ENCODE assay signal across 8 cellular contexts in genomic region chr4:7067147-7067522, GRCh38. TPM values are rescaled to one million over a fixed set of nuclear protein-coding genes. Genes with fewer than 3 reads are reported as not detected.
DNase-seq lines count a peak whose midpoint lies in the region; ATAC-seq lines count a peak whose summit lies in the region.

No MANE protein-coding gene starts in this region.

- peaks cover 19% of the 10 kb centered on the region for H3K27me3 ChIP-seq in iPS-15b (ENCODE audit: control insufficient read depth, insufficient read depth, low read length)

- H3K4me1 ChIP-seq in iPS-15b (ENCODE audit: control insufficient read depth, insufficient read depth, low read length): peaks cover 3% of the 10 kb centered on the region

- H3K4me3 Mint-ChIP-seq in activated CD8-positive, alpha-beta memory T cell treated with anti-CD3 and anti-CD28 coated beads, Interleukin-2, amount 10 ng/mL, durations not matched to agents 7 days and 5 days: peak overlapping the region; percentile 87

- peaks cover 18% of the 10 kb centered on the region for H3K36me3 ChIP-seq in iPS-15b (ENCODE audit: control insufficient read depth, insufficient read depth, low read length)

- CTCF ChIA-PET in activated CD8-positive, alpha-beta memory T cell treated with anti-CD3 and anti-CD28 coated beads, Interleukin-2, amount 10 ng/mL, durations not matched to agents 7 days and 5 days (lab: Charles Lee): interaction anchor here (0.8 to 11.0 kb wide), 13 partner anchors 12 to 357 kb away, joined by 3 to 153 read pairs (median 6); partner anchors contain the start of genes BLOC1S4, MRFAP1L1 and TADA2B

- H3K27ac Mint-ChIP-seq in activated CD8-positive, alpha-beta memory T cell treated with anti-CD3 and anti-CD28 coated beads, Interleukin-2, amount 10 ng/mL, durations not matched to agents 7 days and 5 days: peak overlapping the region; percentile 93

- H3K9ac ChIP-seq in iPS-15b (ENCODE audit: low read depth, low read length): peak overlapping the region; percentile 83

- peaks cover 28% of the 10 kb centered on the region for H3K36me3 Mint-ChIP-seq in activated CD8-positive, alpha-beta memory T cell treated with anti-CD3 and anti-CD28 coated beads, Interleukin-2, amount 10 ng/mL, durations not matched to agents 7 days and 5 days

- H3K27me3 Mint-ChIP-seq in activated CD8-positive, alpha-beta memory T cell treated with anti-CD3 and anti-CD28 coated beads, Interleukin-2, amount 10 ng/mL, durations not matched to agents 7 days and 5 days: peaks cover 10% of the 10 kb centered on the region

- H3K9me3 ChIP-seq in iPS-15b (ENCODE audit: control insufficient read depth, insufficient read depth, low read length): no peaks in the 10 kb centered on the region

- peak overlapping the region; percentile 85 for H3K4me3 ChIP-seq in iPS-15b (ENCODE audit: low read depth, low read length)

- peaks cover 42% of the 10 kb centered on the region for H3K4me1 Mint-ChIP-seq in activated CD8-positive, alpha-beta memory T cell treated with anti-CD3 and anti-CD28 coated beads, Interleukin-2, amount 10 ng/mL, durations not matched to agents 7 days and 5 days

- ATAC-seq in GM18867 (IDR thresholded peaks at IDR 0.05; ENCODE audit: unreplicated experiment) (peak; percentile 12), HG03175 (IDR thresholded peaks at IDR 0.05; ENCODE audit: unreplicated experiment) (peak; percentile 3)
- no peak for ATAC-seq in activated CD8-positive, alpha-beta memory T cell treated with anti-CD3 and anti-CD28 coated beads, Interleukin-2, amount 10 ng/mL, durations not matched to agents 7 days and 5 days

- H3K9me3 Mint-ChIP-seq in activated CD8-positive, alpha-beta memory T cell treated with anti-CD3 and anti-CD28 coated beads, Interleukin-2, amount 10 ng/mL, durations not matched to agents 7 days and 5 days (ENCODE audit: low read depth): no peaks in the 10 kb centered on the region

- DNase-seq in activated CD8-positive, alpha-beta memory T cell treated with anti-CD3 and anti-CD28 coated beads, Interleukin-2, amount 10 ng/mL, durations not matched to agents 7 days and 5 days: peak; percentile 70
- peak; percentile 12 to 32 for DNase-seq in stimulated activated CD8-positive, alpha-beta memory T cell treated with anti-CD3 and anti-CD28 coated beads, Interleukin-2, amount 100 ng/mL, for 48 hours (ENCODE audit: low read depth in 2 of 2)
- no peak for DNase-seq in NCI-H774 (lab: John Stamatoyannopoulos, UW)
- DNase-seq in COLO668 (lab: John Stamatoyannopoulos, UW; ENCODE audit: unreplicated experiment): no peak
- DNase-seq in effector CD8-positive, alpha-beta T cell (lab: John Stamatoyannopoulos, UW): no peak

RNA-seq across cellular contexts. Expression of gene GRPEL1, which starts 0.7 kb away (rescaled TPM):
- total RNA-seq in activated CD8-positive, alpha-beta memory T cell treated with anti-CD3 and anti-CD28 coated beads, Interleukin-2, amount 10 ng/mL, durations not matched to agents 7 days and 5 days: 10 to 100 TPM; 40.0 to 59.9 TPM

RNA-seq across cellular contexts. Expression of gene TADA2B, which starts 24.0 kb away (rescaled TPM):
- 10 to 100 TPM; 16.9 to 21.4 TPM for total RNA-seq in activated CD8-positive, alpha-beta memory T cell treated with anti-CD3 and anti-CD28 coated beads, Interleukin-2, amount 10 ng/mL, durations not matched to agents 7 days and 5 days

Comparison
In these comparisons a context has a peak if more than half of its experiments do, and no peak if none do; other contexts are left out.
1. DNase-seq: peak in activated CD8-positive, alpha-beta memory T cell treated with anti-CD3 and anti-CD28 coated beads, Interleukin-2, amount 10 ng/mL, durations not matched to agents 7 days and 5 days (single experiment) and stimulated activated CD8-positive, alpha-beta memory T cell treated with anti-CD3 and anti-CD28 coated beads, Interleukin-2, amount 100 ng/mL, for 48 hours (2 of 2); none in NCI-H774 (single experiment), COLO668 (single experiment) and effector CD8-positive, alpha-beta T cell (single experiment).